2 cellular contexts compared by ENCODE assay signal in the genomic region with DNA sequence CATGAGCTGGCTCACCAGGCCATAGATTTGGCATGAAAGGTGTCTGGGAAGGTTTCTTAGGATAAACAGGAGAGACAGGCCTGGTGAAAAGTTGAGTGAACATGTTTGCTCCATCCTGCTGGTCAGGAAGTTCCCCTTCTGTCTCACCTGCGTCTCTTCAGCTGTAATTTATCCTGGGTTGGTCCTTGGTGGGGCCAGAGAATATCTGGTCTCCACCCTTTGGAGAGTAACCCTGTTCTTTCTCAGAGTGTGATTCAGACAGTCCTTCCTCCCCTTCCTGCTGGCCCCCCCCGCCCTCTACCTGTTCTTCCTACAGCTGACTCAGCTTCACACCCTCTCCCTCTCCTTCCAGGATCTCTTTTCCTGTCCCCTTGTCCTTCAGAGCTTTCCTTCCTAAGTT.
TF ChIP-seq lines count a peak whose summit lies in the region.

No MANE protein-coding gene starts in this region.

TF ChIP-seq in SK-N-SH, 30 proteins besides CTCF, POLR2A, EP300 and RAD21 (continued from another document):
- TF ChIP-seq, protein P1, sequence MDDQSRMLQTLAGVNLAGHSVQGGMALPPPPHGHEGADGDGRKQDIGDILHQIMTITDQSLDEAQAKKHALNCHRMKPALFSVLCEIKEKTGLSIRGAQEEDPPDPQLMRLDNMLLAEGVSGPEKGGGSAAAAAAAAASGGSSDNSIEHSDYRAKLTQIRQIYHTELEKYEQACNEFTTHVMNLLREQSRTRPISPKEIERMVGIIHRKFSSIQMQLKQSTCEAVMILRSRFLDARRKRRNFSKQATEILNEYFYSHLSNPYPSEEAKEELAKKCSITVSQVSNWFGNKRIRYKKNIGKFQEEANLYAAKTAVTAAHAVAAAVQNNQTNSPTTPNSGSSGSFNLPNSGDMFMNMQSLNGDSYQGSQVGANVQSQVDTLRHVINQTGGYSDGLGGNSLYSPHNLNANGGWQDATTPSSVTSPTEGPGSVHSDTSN (IDR thresholded peaks at IDR 0.05) = no peak
- TF ChIP-seq, protein P2, sequence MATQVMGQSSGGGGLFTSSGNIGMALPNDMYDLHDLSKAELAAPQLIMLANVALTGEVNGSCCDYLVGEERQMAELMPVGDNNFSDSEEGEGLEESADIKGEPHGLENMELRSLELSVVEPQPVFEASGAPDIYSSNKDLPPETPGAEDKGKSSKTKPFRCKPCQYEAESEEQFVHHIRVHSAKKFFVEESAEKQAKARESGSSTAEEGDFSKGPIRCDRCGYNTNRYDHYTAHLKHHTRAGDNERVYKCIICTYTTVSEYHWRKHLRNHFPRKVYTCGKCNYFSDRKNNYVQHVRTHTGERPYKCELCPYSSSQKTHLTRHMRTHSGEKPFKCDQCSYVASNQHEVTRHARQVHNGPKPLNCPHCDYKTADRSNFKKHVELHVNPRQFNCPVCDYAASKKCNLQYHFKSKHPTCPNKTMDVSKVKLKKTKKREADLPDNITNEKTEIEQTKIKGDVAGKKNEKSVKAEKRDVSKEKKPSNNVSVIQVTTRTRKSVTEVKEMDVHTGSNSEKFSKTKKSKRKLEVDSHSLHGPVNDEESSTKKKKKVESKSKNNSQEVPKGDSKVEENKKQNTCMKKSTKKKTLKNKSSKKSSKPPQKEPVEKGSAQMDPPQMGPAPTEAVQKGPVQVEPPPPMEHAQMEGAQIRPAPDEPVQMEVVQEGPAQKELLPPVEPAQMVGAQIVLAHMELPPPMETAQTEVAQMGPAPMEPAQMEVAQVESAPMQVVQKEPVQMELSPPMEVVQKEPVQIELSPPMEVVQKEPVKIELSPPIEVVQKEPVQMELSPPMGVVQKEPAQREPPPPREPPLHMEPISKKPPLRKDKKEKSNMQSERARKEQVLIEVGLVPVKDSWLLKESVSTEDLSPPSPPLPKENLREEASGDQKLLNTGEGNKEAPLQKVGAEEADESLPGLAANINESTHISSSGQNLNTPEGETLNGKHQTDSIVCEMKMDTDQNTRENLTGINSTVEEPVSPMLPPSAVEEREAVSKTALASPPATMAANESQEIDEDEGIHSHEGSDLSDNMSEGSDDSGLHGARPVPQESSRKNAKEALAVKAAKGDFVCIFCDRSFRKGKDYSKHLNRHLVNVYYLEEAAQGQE (IDR thresholded peaks at IDR 0.05; ENCODE audit: low read depth, low read length) = no peak
- TF ChIP-seq POLR2AphosphoS5 (IDR thresholded peaks at IDR 0.05; ENCODE audit: low read depth, low read length) (no peak), ELF1 (IDR thresholded peaks at IDR 0.05) (no peak), JUND (IDR thresholded peaks at IDR 0.05) (no peak)
- TF ChIP-seq, protein P3, sequence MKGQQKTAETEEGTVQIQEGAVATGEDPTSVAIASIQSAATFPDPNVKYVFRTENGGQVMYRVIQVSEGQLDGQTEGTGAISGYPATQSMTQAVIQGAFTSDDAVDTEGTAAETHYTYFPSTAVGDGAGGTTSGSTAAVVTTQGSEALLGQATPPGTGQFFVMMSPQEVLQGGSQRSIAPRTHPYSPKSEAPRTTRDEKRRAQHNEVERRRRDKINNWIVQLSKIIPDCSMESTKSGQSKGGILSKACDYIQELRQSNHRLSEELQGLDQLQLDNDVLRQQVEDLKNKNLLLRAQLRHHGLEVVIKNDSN (IDR thresholded peaks at IDR 0.05; ENCODE audit: borderline replicate concordance, low read depth) = no peak
- TF ChIP-seq, protein P4, sequence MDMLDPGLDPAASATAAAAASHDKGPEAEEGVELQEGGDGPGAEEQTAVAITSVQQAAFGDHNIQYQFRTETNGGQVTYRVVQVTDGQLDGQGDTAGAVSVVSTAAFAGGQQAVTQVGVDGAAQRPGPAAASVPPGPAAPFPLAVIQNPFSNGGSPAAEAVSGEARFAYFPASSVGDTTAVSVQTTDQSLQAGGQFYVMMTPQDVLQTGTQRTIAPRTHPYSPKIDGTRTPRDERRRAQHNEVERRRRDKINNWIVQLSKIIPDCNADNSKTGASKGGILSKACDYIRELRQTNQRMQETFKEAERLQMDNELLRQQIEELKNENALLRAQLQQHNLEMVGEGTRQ (IDR thresholded peaks at IDR 0.05; ENCODE audit: borderline replicate concordance, low read depth, low read length) = no peak
TF ChIP-seq in SK-N-SH: peak in this region for 0.

TF ChIP-seq in SK-N-SH treated with all-trans-retinoic acid at 6 μM for 48 hours, 23 proteins besides CTCF, POLR2A, EP300 and RAD21 (continued from another document):
- TF ChIP-seq, protein P5, sequence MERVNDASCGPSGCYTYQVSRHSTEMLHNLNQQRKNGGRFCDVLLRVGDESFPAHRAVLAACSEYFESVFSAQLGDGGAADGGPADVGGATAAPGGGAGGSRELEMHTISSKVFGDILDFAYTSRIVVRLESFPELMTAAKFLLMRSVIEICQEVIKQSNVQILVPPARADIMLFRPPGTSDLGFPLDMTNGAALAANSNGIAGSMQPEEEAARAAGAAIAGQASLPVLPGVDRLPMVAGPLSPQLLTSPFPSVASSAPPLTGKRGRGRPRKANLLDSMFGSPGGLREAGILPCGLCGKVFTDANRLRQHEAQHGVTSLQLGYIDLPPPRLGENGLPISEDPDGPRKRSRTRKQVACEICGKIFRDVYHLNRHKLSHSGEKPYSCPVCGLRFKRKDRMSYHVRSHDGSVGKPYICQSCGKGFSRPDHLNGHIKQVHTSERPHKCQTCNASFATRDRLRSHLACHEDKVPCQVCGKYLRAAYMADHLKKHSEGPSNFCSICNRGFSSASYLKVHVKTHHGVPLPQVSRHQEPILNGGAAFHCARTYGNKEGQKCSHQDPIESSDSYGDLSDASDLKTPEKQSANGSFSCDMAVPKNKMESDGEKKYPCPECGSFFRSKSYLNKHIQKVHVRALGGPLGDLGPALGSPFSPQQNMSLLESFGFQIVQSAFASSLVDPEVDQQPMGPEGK (CRISPR knock-in tag; IDR thresholded peaks at IDR 0.05; ENCODE audit: borderline replicate concordance) = no peak
- TF ChIP-seq ZNF565 (CRISPR knock-in tag; conservative IDR thresholded peaks at IDR 0.05; ENCODE audit: low read depth) = no peak
- no peak for TF ChIP-seq SNAI2 (CRISPR knock-in tag; IDR thresholded peaks at IDR 0.05)
- TF ChIP-seq PPARA (CRISPR knock-in tag; IDR thresholded peaks at IDR 0.05; ENCODE audit: borderline replicate concordance) = no peak
- no peak for TF ChIP-seq ZNF70 (CRISPR knock-in tag; IDR thresholded peaks at IDR 0.05)
- no peak for TF ChIP-seq TCF4 (CRISPR knock-in tag; IDR thresholded peaks at IDR 0.05; ENCODE audit: borderline replicate concordance)
- TF ChIP-seq ESRRG (CRISPR knock-in tag; IDR thresholded peaks at IDR 0.05) = no peak
- TF ChIP-seq CSDC2 (CRISPR knock-in tag; IDR thresholded peaks at IDR 0.05) = no peak
- no peak for TF ChIP-seq ZNF8 (CRISPR knock-in tag; IDR thresholded peaks at IDR 0.05)
- no peak for TF ChIP-seq ISL1 (CRISPR knock-in tag; IDR thresholded peaks at IDR 0.05)
TF ChIP-seq in SK-N-SH treated with all-trans-retinoic acid at 6 μM for 48 hours: peak in this region for 0.
